ENCODE assay signal across 8 cellular contexts in genomic region chr2:151946856-151947523, GRCh38.
DNase-seq lines count a peak whose midpoint lies in the region; ATAC-seq and TF ChIP-seq lines count a peak whose summit lies in the region.

No MANE protein-coding gene starts in this region.

- DNase-seq in SK-MEL-5 (ENCODE audit: low read depth, low spot score): peak; percentile 57
- peak in 2 of 10 donors; percentile 29 to 41 for DNase-seq in dorsolateral prefrontal cortex
- peak; percentile 49 for DNase-seq in lung (ENCODE audit: low spot score)
- DNase-seq in uterus: peak; percentile 13 to 18
- no peak for DNase-seq in NCI-H345 (lab: John Stamatoyannopoulos, UW)

- intact Hi-C loops in dorsolateral prefrontal cortex (cut with DNase I): no loop called here
- intact Hi-C loops in uterus (cut with DNase I; ENCODE audit: low total_unique reads): no loop called here

- peak; percentile 71 for ATAC-seq in GM19035 (IDR thresholded peaks at IDR 0.05; ENCODE audit: unreplicated experiment)
- ATAC-seq in HG03565 (IDR thresholded peaks at IDR 0.05; ENCODE audit: unreplicated experiment): peak; percentile 57
- peak; percentile 80 for ATAC-seq in lung (ENCODE audit: insufficient read depth, low FRiP score)

- in situ Hi-C loops in SK-MEL-5 (cut with HindIII; ENCODE audit: low pct_unique_long_range_greater_than_20kb, low sequenced_read_pairs): no loop called here

- H3K9me3 ChIP-seq in lung (ENCODE audit: control insufficient read depth in 2 of 2, insufficient read depth in 1 of 2, low read length in 1 of 2): peaks cover 0 to 2% of the 10 kb centered on the region in 2 donors
- H3K9me3 ChIP-seq in uterus: no peaks in the 10 kb centered on the region

- H3K27ac ChIP-seq in C4-2B (no peak overlapping the region), dorsolateral prefrontal cortex (peak overlapping the region in 46 of 59 donors; percentile 2 to 80 (median 58)), lung (ENCODE audit: low read depth in 1 of 2, low read length in 1 of 2) (no peak overlapping the region), uterus (no peak overlapping the region)

- 37 to 44% methylated on average over 8 of the region's 8 CpGs for WGBS in lung, 2 donors

- H3K27me3 ChIP-seq in dorsolateral prefrontal cortex (no peaks in the 10 kb centered on the region), lung (ENCODE audit: control insufficient read depth, insufficient read depth) (no peaks in the 10 kb centered on the region), uterus (no peaks in the 10 kb centered on the region)

- no peaks in the 10 kb centered on the region for H3K36me3 ChIP-seq in lung (ENCODE audit: control insufficient read depth in 2 of 2, insufficient read depth in 2 of 2, low read length in 2 of 2)
- H3K36me3 ChIP-seq in uterus: no peaks in the 10 kb centered on the region

- peak overlapping the region in 43 of 59 donors; percentile 3 to 55 (median 33) for H3K4me3 ChIP-seq in dorsolateral prefrontal cortex
- no peak overlapping the region for H3K4me3 ChIP-seq in lung
- peak overlapping the region in 1 of 2 donors; percentile 24 for H3K4me3 ChIP-seq in uterus

- TF ChIP-seq CTCF in C4-2B (conservative IDR thresholded peaks at IDR 0.05) (peak; percentile 73), dorsolateral prefrontal cortex (IDR thresholded peaks at IDR 0.05 in 54 of 56, conservative IDR thresholded peaks at IDR 0.05 in 2 of 56; ENCODE audit: low read depth in 1 of 56, partially characterized antibody in 56 of 56) (peak in 55 of 56 donors; percentile 25 to 67 (median 54)), lung (IDR thresholded peaks at IDR 0.05; ENCODE audit: control extremely low read depth, extremely low read depth) (no peak), uterus (IDR thresholded peaks at IDR 0.05) (peak; percentile 28 to 48 (median 37))

- TF ChIP-seq POLR2A in uterus (IDR thresholded peaks at IDR 0.05): no peak

- H3K4me1 ChIP-seq in lung (ENCODE audit: control insufficient read depth in 2 of 2, insufficient read depth in 2 of 2, low read length in 2 of 2) (peaks cover 5 to 6% of the 10 kb centered on the region in 2 donors), uterus (no peaks in the 10 kb centered on the region)

Comparison
In these comparisons a context has a peak if more than half of its experiments do, and no peak if none do; other contexts are left out.
1. H3K27ac ChIP-seq: peak in dorsolateral prefrontal cortex (46 of 59); none in C4-2B (single experiment), lung (0 of 2) and uterus (0 of 2).
2. Peak in every context shown above with its lines, with median percentiles within 50 percentile points of each other: ATAC-seq.